15 cellular contexts compared by ENCODE assay signal in genomic region chr15:57969355-57969754, GRCh38.
DNase-seq lines count a peak whose midpoint lies in the region; ATAC-seq and TF ChIP-seq lines count a peak whose summit lies in the region.
"Had no signal": no experiment of that assay in that cellular context is flagged by ENCODE, and none has a peak within 500 bp of the region (broad histone marks: within the 10 kb centered on the region; RNA-seq: fewer than 3 reads in every experiment).

No MANE protein-coding gene starts in this region.

- H3K4me3 ChIP-seq in BJ (ENCODE audit: low read depth, low read length) (no peak overlapping the region), mammary epithelial cell (replicated peaks in 1 of 3; ENCODE audit: insufficient read depth in 1 of 3, low read depth in 2 of 3, low read length in 3 of 3) (no peak overlapping the region)
- H3K4me3 ChIP-seq: gastrocnemius medialis, lower lobe of right lung had no signal

- H3K36me3 ChIP-seq in BJ (ENCODE audit: control insufficient read depth, insufficient read depth, low read length) = no peaks in the 10 kb centered on the region
- H3K36me3 ChIP-seq in mammary epithelial cell (ENCODE audit: insufficient read depth, low read length) = no peaks in the 10 kb centered on the region
- H3K36me3 ChIP-seq: gastrocnemius medialis, lower lobe of right lung had no signal

- H2AFZ ChIP-seq in mammary epithelial cell (ENCODE audit: low read depth, low read length) = no peak overlapping the region

- no peak overlapping the region for H3K9ac ChIP-seq in mammary epithelial cell (ENCODE audit: insufficient read depth, low read length)

- dilution Hi-C loops in mammary epithelial cell (cut with HindIII; ENCODE audit: low sequenced_read_pairs) = no loop called here

- TF ChIP-seq CTCF in BJ (IDR thresholded peaks at IDR 0.05; ENCODE audit: insufficient read depth, low read depth, low read length) (peak; percentile 16; the same call in 1 of the 2 replicates), mammary epithelial cell (conservative IDR thresholded peaks at IDR 0.05 in 1 of 2, IDR thresholded peaks at IDR 0.05 in 1 of 2; ENCODE audit: extremely low read depth in 1 of 2, insufficient read depth in 1 of 2, low read depth in 1 of 2, low read length in 2 of 2) (peak; percentile 43 to 56)

- POLR2A ChIA-PET in BJ (lab: Charles Lee) (no interaction called here), HEK293T (lab: Yijun Ruan, JAX) (no interaction called here)

- H3K9me3 ChIP-seq in mammary epithelial cell (replicated peaks; ENCODE audit: insufficient read depth, low read length) = no peaks in the 10 kb centered on the region
- H3K9me3 ChIP-seq: gastrocnemius medialis, lower lobe of right lung had no signal

- in situ Hi-C loops in mammary epithelial cell (cut with MboI; ENCODE audit: low sequenced_read_pairs in 2 of 2) = loop anchor here in 1 of 2 donors (10.0 kb wide), 1 partner anchor 95 kb away; the partner anchor contains the start of gene ALDH1A2

- intact Hi-C loops in mammary epithelial cell (cut with micrococcal nuclease) = loop anchor here (1.0 to 10.0 kb wide), 4 partner anchors 97 to 215 kb away; no protein-coding TSS in a partner anchor

- H3K27ac ChIP-seq in mammary epithelial cell (ENCODE audit: insufficient read depth, low read depth, low read length) = no peak overlapping the region
- H3K27ac ChIP-seq: gastrocnemius medialis, lower lobe of right lung had no signal

- H4K20me1 ChIP-seq in mammary epithelial cell (ENCODE audit: insufficient read depth, low read length) = no peaks in the 10 kb centered on the region

- DNase-seq in BJ (ENCODE audit: low read depth) (no peak), HEK293T (ENCODE audit: extremely low spot score) (peak; percentile 17), mammary epithelial cell (peak; percentile 11), left kidney (ENCODE audit: low read depth, low spot score) (peak; percentile 57), NCI-H146 treated with DMSO at 0.1 percent for 48 hours (lab: John Stamatoyannopoulos, UW; ENCODE audit: unreplicated experiment) (no peak), Ammon's horn (ENCODE audit: low spot score) (no peak)
- DNase-seq in activated CD4-positive, alpha-beta T cell treated with anti-CD3 and anti-CD28 coated beads for 1 hour = no peak
- DNase-seq: caudate nucleus, COR-L47, gastrocnemius medialis, lower lobe of right lung, NCI-H2107, SIG-M5 had no signal

- CTCF ChIA-PET in BJ (lab: Yijun Ruan, JAX) = interaction anchor here (0.7 to 0.9 kb wide), 2 partner anchors 9 to 99 kb away, joined by 3 to 5 read pairs; no protein-coding TSS in a partner anchor
- CTCF ChIA-PET in HEK293T (lab: Yijun Ruan, JAX) = interaction anchor here (0.7 to 2.0 kb wide), 4 partner anchors 97 to 208 kb away, joined by 3 to 19 read pairs (median 7); partner anchors contain the start of gene ALDH1A2
- CTCF ChIA-PET in mammary epithelial cell (lab: Charles Lee; ENCODE audit: low non-redundant PET) = interaction anchor here (0.6 to 1.0 kb wide), 5 partner anchors 47 to 218 kb away, joined by 3 to 5 read pairs (median 3); no protein-coding TSS in a partner anchor

- H3K4me2 ChIP-seq in mammary epithelial cell (ENCODE audit: insufficient read depth, low read depth, low read length) = no peak overlapping the region

- peaks cover 3% of the 10 kb centered on the region; the same call in 1 of the 2 replicates for H3K27me3 ChIP-seq in BJ (ENCODE audit: control insufficient read depth, insufficient read depth, low read length)
- no peaks in the 10 kb centered on the region for H3K27me3 ChIP-seq in mammary epithelial cell (ENCODE audit: insufficient read depth, low read length)
- H3K27me3 ChIP-seq: gastrocnemius medialis had no signal

- 69% methylated on average over 5 of the region's 5 CpGs for WGBS in mammary epithelial cell (ENCODE audit: low coverage, missing lambda C conversion rate)

- ATAC-seq in HG02973 (IDR thresholded peaks at IDR 0.05; ENCODE audit: unreplicated experiment) = no peak
- ATAC-seq: activated CD4-positive, CD25-positive, alpha-beta regulatory T cell treated with anti-CD3 and anti-CD28 coated beads, Interleukin-2, amount 50 U/mL, for 24 hours; gastrocnemius medialis; lower lobe of right lung had no signal

- BruUV-seq in mammary epithelial cell (replicated peaks; lab: Mats Ljungman, UMichigan) = no TSS peak

- H3K4me1 ChIP-seq in mammary epithelial cell (ENCODE audit: insufficient read depth, low read length) = no peaks in the 10 kb centered on the region
- H3K4me1 ChIP-seq: gastrocnemius medialis, lower lobe of right lung had no signal

- no peaks in the 10 kb centered on the region for H3K79me2 ChIP-seq in mammary epithelial cell (ENCODE audit: insufficient read depth, low read length)

TF ChIP-seq in HEK293T, 16 proteins besides CTCF, POLR2A, EP300 and RAD21:
- TF ChIP-seq HDGF (IDR thresholded peaks at IDR 0.05; ENCODE audit: borderline replicate concordance) = no peak
- no peak for TF ChIP-seq SUZ12 (IDR thresholded peaks at IDR 0.05)
- TF ChIP-seq ZNF384 (IDR thresholded peaks at IDR 0.05) = no peak
- TF ChIP-seq LEF1 (IDR thresholded peaks at IDR 0.05; ENCODE audit: borderline replicate concordance) = no peak
- TF ChIP-seq SP1 (IDR thresholded peaks at IDR 0.05) = no peak
- no peak for TF ChIP-seq FOXA1 (IDR thresholded peaks at IDR 0.05)
- no peak for TF ChIP-seq FOXM1 (IDR thresholded peaks at IDR 0.05; ENCODE audit: borderline replicate concordance)
- TF ChIP-seq L3MBTL2 (conservative IDR thresholded peaks at IDR 0.05) = no peak
- TF ChIP-seq ELF4 (IDR thresholded peaks at IDR 0.05) = no peak

Comparison
In these comparisons a context has a peak if more than half of its experiments do, and no peak if none do; other contexts are left out.
1. DNase-seq: peak in HEK293T (single experiment), mammary epithelial cell (single experiment) and left kidney (single experiment); none in BJ (single experiment), activated CD4-positive, alpha-beta T cell treated with anti-CD3 and anti-CD28 coated beads for 1 hour (single experiment), NCI-H146 treated with DMSO at 0.1 percent for 48 hours (single experiment) and Ammon's horn (single experiment).